Comparison of ENCODE assay signal across 19 cellular contexts in genomic region chr5:173644700-173645436, GRCh38. TPM values are rescaled to one million over a fixed set of nuclear protein-coding genes. Genes with fewer than 3 reads are reported as not detected.
DNase-seq lines count a peak whose midpoint lies in the region; ATAC-seq and TF ChIP-seq lines count a peak whose summit lies in the region.
"Had no signal": no experiment of that assay in that cellular context is flagged by ENCODE, and none has a peak within 500 bp of the region (broad histone marks: within the 10 kb centered on the region; RNA-seq: fewer than 3 reads in every experiment).

No MANE protein-coding gene starts in this region.

- intact Hi-C loops in thyroid gland (cut with DNase I), result no loop called here
- intact Hi-C loops in CD4-positive, alpha-beta T cell (cut with DNase I, micrococcal nuclease), result no loop called here

- no peaks in the 10 kb centered on the region for H3F3A ChIP-seq in OCI-LY1 (ENCODE audit: insufficient read depth, low read length)

- no peak overlapping the region for H3K27ac Mint-ChIP-seq in CD4-positive, alpha-beta T cell
- H3K27ac Mint-ChIP-seq: activated naive CD8-positive, alpha-beta T cell; natural killer cell had no signal

- DNase-seq in thyroid gland (peak in 1 of 2 donors; percentile 17), left lobe of liver (ENCODE audit: low spot score) (no peak), CD1c-positive myeloid dendritic cell (ENCODE audit: extremely low spot score) (no peak), iPS-NIHi11 (ENCODE audit: low spot score) (no peak)
- DNase-seq in CD4-positive, alpha-beta T cell, result no peak
- DNase-seq: activated T-cell treated with anti-CD3 and anti-CD28 coated beads, Interleukin-2, amount 50 U/mL, for 48 hours; brain microvascular endothelial cell; foreskin fibroblast; mammary epithelial cell; natural killer cell; stimulated activated CD4-positive, alpha-beta T cell treated with anti-CD3 and anti-CD28 coated beads, Interleukin-4, amount 100 ng/mL, for 24 hours; stomach had no signal

- H3K27me3 Mint-ChIP-seq in CD4-positive, alpha-beta T cell, result peaks cover 11% of the 10 kb centered on the region
- H3K27me3 Mint-ChIP-seq: activated naive CD8-positive, alpha-beta T cell had no signal

- no peaks in the 10 kb centered on the region for H3K9me3 Mint-ChIP-seq in CD4-positive, alpha-beta T cell
- H3K9me3 Mint-ChIP-seq: natural killer cell had no signal

- no peak overlapping the region for H3K4me3 Mint-ChIP-seq in CD4-positive, alpha-beta T cell
- H3K4me3 Mint-ChIP-seq: activated naive CD8-positive, alpha-beta T cell; B cell; natural killer cell had no signal

- CTCF ChIA-PET in CD4-positive, alpha-beta T cell (lab: Charles Lee), result no interaction called here

- peaks cover 64% of the 10 kb centered on the region for H3K4me1 ChIP-seq in OCI-LY1 (ENCODE audit: insufficient read depth, low read length, severe bottlenecking)
- peaks cover 19% of the 10 kb centered on the region for H3K4me1 ChIP-seq in mesodermal cell (ENCODE audit: control insufficient read depth, insufficient read depth, low read length, poor library complexity, severe bottlenecking)
- peaks cover 21 to 37% of the 10 kb centered on the region in 2 donors for H3K4me1 ChIP-seq in thyroid gland
- H3K4me1 ChIP-seq: HAP-1, stomach had no signal

- no peaks in the 10 kb centered on the region for H3K9me2 ChIP-seq in OCI-LY1 (ENCODE audit: low read depth, low read length)

- no peaks in the 10 kb centered on the region for H3K4me1 Mint-ChIP-seq in CD4-positive, alpha-beta T cell (ENCODE audit: low read depth)
- H3K4me1 Mint-ChIP-seq: natural killer cell had no signal

- TF ChIP-seq POLR2A in thyroid gland (IDR thresholded peaks at IDR 0.05), result no peak

- peak overlapping the region; percentile 37; the same call in 1 of the 2 replicates for H3K9ac ChIP-seq in OCI-LY1 (ENCODE audit: low read length)

- H3K36me3 Mint-ChIP-seq in CD4-positive, alpha-beta T cell (ENCODE audit: low read depth), result no peaks in the 10 kb centered on the region
- H3K36me3 Mint-ChIP-seq: activated naive CD8-positive, alpha-beta T cell; natural killer cell had no signal

- H3K36me3 ChIP-seq in OCI-LY1 (ENCODE audit: insufficient read depth, low read length) (no peaks in the 10 kb centered on the region), mesodermal cell (ENCODE audit: control insufficient read depth, insufficient read depth, low read length) (no peaks in the 10 kb centered on the region), thyroid gland (no peaks in the 10 kb centered on the region)
- H3K36me3 ChIP-seq: brain microvascular endothelial cell, HAP-1, stomach had no signal

- POLR2A ChIA-PET in CD4-positive, alpha-beta T cell (lab: Charles Lee), result no interaction called here

- H3K27me3 ChIP-seq in OCI-LY1 (ENCODE audit: insufficient read depth, low read length) (no peaks in the 10 kb centered on the region; the same call in 1 of the 2 replicates), thyroid gland (no peaks in the 10 kb centered on the region)
- H3K27me3 ChIP-seq in CD4-positive, alpha-beta T cell (ENCODE audit: control insufficient read depth, insufficient read depth, low read length), result no peaks in the 10 kb centered on the region
- H3K27me3 ChIP-seq: hepatocyte had no signal

- no peak overlapping the region for H3K4me3 ChIP-seq in OCI-LY1 (ENCODE audit: low read depth, low read length, poor library complexity, severe bottlenecking)
- H3K4me3 ChIP-seq in mesodermal cell (ENCODE audit: extremely low read depth, insufficient read depth, low read length, poor library complexity, severe bottlenecking), result no peak overlapping the region
- H3K4me3 ChIP-seq in thyroid gland (replicated peaks in 1 of 3), result no peak overlapping the region
- H3K4me3 ChIP-seq: HAP-1, hepatocyte, stomach had no signal

- no peak for ATAC-seq in left lobe of liver
- no peak for ATAC-seq in CD4-positive, alpha-beta T cell (ENCODE audit: poor library complexity)
- ATAC-seq: natural killer cell had no signal

- no peak overlapping the region for H2AFZ ChIP-seq in OCI-LY1 (ENCODE audit: low read length)
- H2AFZ ChIP-seq: hepatocyte had no signal

- H3K9me3 ChIP-seq in OCI-LY1 (ENCODE audit: low read length), result no peaks in the 10 kb centered on the region
- H3K9me3 ChIP-seq in mesodermal cell (ENCODE audit: control insufficient read depth, low read length), result no peaks in the 10 kb centered on the region
- no peaks in the 10 kb centered on the region for H3K9me3 ChIP-seq in thyroid gland
- no peaks in the 10 kb centered on the region for H3K9me3 ChIP-seq in CD4-positive, alpha-beta T cell (ENCODE audit: control insufficient read depth, low read length)
- H3K9me3 ChIP-seq: HAP-1, stomach had no signal

- 85 to 94% methylated on average over 2 to 4 of the region's 8 CpGs for WGBS in mesodermal cell (ENCODE audit: insufficient coverage in 2 of 2), 2 experiments
- WGBS in thyroid gland, 2 donors, result 54 to 65% methylated on average over 8 of the region's 8 CpGs

- no peaks in the 10 kb centered on the region for H4K20me1 ChIP-seq in OCI-LY1 (ENCODE audit: insufficient read depth, low read length)

- TF ChIP-seq CTCF in OCI-LY1 (IDR thresholded peaks at IDR 0.05; ENCODE audit: low read length) (no peak), thyroid gland (IDR thresholded peaks at IDR 0.05) (no peak)
- TF ChIP-seq CTCF in CD4-positive, alpha-beta T cell (IDR thresholded peaks at IDR 0.05), result no peak

- H3K27ac ChIP-seq in OCI-LY1 (ENCODE audit: low read depth, low read length, poor library complexity, severe bottlenecking) (peak overlapping the region; percentile 83), cingulate gyrus (ENCODE audit: low read depth, low read length) (peak overlapping the region; percentile 62), mesodermal cell (ENCODE audit: low read depth, low read length, severe bottlenecking) (peak overlapping the region; percentile 83), thyroid gland (peak overlapping the region; percentile 92 to 99 (median 93))
- no peak overlapping the region for H3K27ac ChIP-seq in CD4-positive, alpha-beta T cell (ENCODE audit: low read depth, low read length)
- H3K27ac ChIP-seq: brain microvascular endothelial cell, stomach had no signal

- no peaks in the 10 kb centered on the region for H3K79me2 ChIP-seq in OCI-LY1 (ENCODE audit: insufficient read depth, low read length)
- H3K79me2 ChIP-seq: hepatocyte had no signal

- H3K4me2 ChIP-seq in OCI-LY1 (ENCODE audit: low read length), result peak overlapping the region; percentile 15; the same call in 1 of the 2 replicates
- H3K4me2 ChIP-seq: hepatocyte had no signal

RNA-seq across cellular contexts. Expression of gene BOD1, which starts 28.4 kb away (rescaled TPM):
- polyA plus RNA-seq in mesodermal cell (2013, experiment 1 of 2), result 105 TPM
- polyA plus RNA-seq in mesodermal cell (2013, experiment 2 of 2), result 99.7 TPM
- 10 to 100 TPM; 62.4 to 86.0 (median 74.7) TPM for total RNA-seq in thyroid gland
- 12.1 TPM for total RNA-seq in left lobe of liver
- 10 to 100 TPM; 20.6 to 20.9 TPM for total RNA-seq in CD4-positive, alpha-beta T cell
